1 cellular context compared by ENCODE assay signal in the genomic region with DNA sequence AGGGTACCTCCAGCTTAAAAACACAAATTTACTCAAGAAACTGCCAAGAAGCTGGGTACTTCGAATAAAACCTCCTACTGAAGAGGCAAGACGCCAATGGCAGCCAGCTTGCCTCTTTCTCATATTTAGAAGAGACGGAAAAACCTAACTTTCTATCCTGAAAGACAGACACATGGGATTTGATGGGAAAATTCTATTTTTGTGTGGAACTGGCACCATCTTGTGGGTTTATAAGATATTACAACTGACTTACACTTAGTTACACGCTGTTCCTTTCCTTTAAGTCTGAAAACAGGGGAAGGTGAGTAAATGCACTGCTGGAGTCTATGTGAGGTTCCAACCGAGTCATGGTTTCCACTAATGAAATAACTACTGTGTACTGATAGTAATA.
TF ChIP-seq lines count a peak whose summit lies in the region.

No MANE protein-coding gene starts in this region.

TF ChIP-seq in WTC11, 78 proteins besides CTCF, POLR2A, EP300 and RAD21 (continued from another document):
- TF ChIP-seq, protein P1, sequence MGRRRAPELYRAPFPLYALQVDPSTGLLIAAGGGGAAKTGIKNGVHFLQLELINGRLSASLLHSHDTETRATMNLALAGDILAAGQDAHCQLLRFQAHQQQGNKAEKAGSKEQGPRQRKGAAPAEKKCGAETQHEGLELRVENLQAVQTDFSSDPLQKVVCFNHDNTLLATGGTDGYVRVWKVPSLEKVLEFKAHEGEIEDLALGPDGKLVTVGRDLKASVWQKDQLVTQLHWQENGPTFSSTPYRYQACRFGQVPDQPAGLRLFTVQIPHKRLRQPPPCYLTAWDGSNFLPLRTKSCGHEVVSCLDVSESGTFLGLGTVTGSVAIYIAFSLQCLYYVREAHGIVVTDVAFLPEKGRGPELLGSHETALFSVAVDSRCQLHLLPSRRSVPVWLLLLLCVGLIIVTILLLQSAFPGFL (CRISPR knock-in tag; IDR thresholded peaks at IDR 0.05; ENCODE audit: borderline replicate concordance) = no peak
- no peak for TF ChIP-seq GABPB1 (CRISPR knock-in tag; IDR thresholded peaks at IDR 0.05)
- TF ChIP-seq AR (CRISPR knock-in tag; IDR thresholded peaks at IDR 0.05) = no peak
- no peak for TF ChIP-seq MXD4 (CRISPR knock-in tag; IDR thresholded peaks at IDR 0.05; ENCODE audit: borderline replicate concordance)
- no peak for TF ChIP-seq GRHL2 (CRISPR knock-in tag; IDR thresholded peaks at IDR 0.05; ENCODE audit: insufficient replicate concordance, severe bottlenecking)
- no peak for TF ChIP-seq SMAD4 (CRISPR knock-in tag; IDR thresholded peaks at IDR 0.05)
- TF ChIP-seq ZNF138 (CRISPR knock-in tag; conservative IDR thresholded peaks at IDR 0.05) = no peak
- TF ChIP-seq E2F1 (CRISPR knock-in tag; IDR thresholded peaks at IDR 0.05) = no peak
- TF ChIP-seq SMAD3 (CRISPR knock-in tag; IDR thresholded peaks at IDR 0.05; ENCODE audit: borderline replicate concordance) = no peak
- TF ChIP-seq ZNF416 (CRISPR knock-in tag; IDR thresholded peaks at IDR 0.05) = no peak
- TF ChIP-seq, protein P2, sequence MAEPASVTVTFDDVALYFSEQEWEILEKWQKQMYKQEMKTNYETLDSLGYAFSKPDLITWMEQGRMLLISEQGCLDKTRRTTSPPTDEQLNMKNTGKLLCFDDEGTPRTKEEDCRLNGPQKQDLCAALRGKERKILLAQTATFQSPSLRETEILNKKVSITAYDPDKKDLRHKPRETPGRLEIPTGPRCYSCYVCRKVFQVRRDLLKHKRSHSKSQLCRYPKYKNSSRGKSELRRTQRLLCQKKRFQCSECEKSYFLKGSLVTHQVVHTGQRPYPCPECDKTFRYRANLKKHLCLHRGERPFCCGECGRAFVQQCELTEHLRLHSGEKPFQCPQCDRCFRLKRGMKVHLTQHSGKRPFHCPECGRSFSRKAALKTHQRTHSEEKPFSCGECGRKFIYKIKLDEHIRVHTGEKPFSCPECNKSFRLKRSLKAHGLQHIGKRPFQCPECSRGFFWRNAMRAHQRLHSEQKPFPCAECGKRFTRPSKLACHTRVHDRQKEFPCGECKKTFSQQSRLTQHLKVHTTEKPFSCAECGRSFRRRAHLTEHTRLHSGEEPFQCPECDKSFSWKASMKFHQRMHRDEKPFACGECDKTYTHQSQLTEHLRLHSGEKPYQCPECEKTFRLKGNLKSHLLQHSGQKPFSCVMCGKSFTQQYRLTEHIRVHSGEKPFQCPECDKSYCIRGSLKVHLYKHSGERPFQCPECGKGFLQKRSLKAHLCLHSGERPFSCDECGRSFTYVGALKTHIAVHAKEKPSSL (CRISPR knock-in tag; conservative IDR thresholded peaks at IDR 0.05) = no peak
- no peak for TF ChIP-seq NR3C1 (CRISPR knock-in tag; conservative IDR thresholded peaks at IDR 0.05; ENCODE audit: low read depth)
TF ChIP-seq in WTC11: peak in this region for 0.
